ENCODE assay signal across 21 cellular contexts in genomic region chr5:38207343-38207742, GRCh38. TPM values are rescaled to one million over a fixed set of nuclear protein-coding genes. Genes with fewer than 3 reads are reported as not detected.
DNase-seq lines count a peak whose midpoint lies in the region; ATAC-seq, FAIRE-seq and TF ChIP-seq lines count a peak whose summit lies in the region.
"Had no signal": no experiment of that assay in that cellular context is flagged by ENCODE, and none has a peak within 500 bp of the region (broad histone marks: within the 10 kb centered on the region; RNA-seq: fewer than 3 reads in every experiment).

No MANE protein-coding gene starts in this region.

- no peak overlapping the region for H3K4me3 Mint-ChIP-seq in stimulated activated naive CD8-positive, alpha-beta T cell treated with anti-CD3 and anti-CD28 coated beads, Interleukin-15, amount 100 ng/mL, for 72 hours
- H3K4me3 Mint-ChIP-seq: activated B cell treated with CpG ODN at 0.5 μM for 24 hours; activated T-helper 17 cell treated with anti-CD3 and anti-CD28 coated beads, Interleukin-2, amount 50 U/mL, for 72 hours; central memory CD8-positive, alpha-beta T cell had no signal

- DNase-seq in ELR (ENCODE audit: low read depth) (peak; percentile 11), LHCN-M2 (ENCODE audit: low read depth) (peak; percentile 2), bronchial epithelial cell (ENCODE audit: low read depth) (peak; percentile 12), BE2C (no peak), RPMI8226 (no peak), GF-D8 (lab: John Stamatoyannopoulos, UW) (no peak)
- DNase-seq in stimulated activated naive CD8-positive, alpha-beta T cell treated with anti-CD3 and anti-CD28 coated beads, Interleukin-15, amount 100 ng/mL, for 72 hours: no peak
- DNase-seq: activated B cell treated with CpG ODN at 0.5 μM for 24 hours; AML-193; effector memory CD4-positive, alpha-beta T cell; GDM1; NCI-H2227 treated with DMSO at 0.1 percent for 48 hours; pancreas; stimulated activated CD4-positive, alpha-beta T cell treated with anti-CD3 and anti-CD28 coated beads, Interleukin-1b, Interleukin-23, amount 100 ng/mL, for 48 hours; T-helper 1 cell had no signal

- H3K36me3 ChIP-seq in bronchial epithelial cell (ENCODE audit: control insufficient read depth, insufficient read depth, low read length): no peaks in the 10 kb centered on the region
- H3K36me3 ChIP-seq in liver (ENCODE audit: control insufficient read depth in 4 of 4, insufficient read depth in 3 of 4, low read depth in 1 of 4, low read length in 3 of 4): no peaks in the 10 kb centered on the region
- no peaks in the 10 kb centered on the region for H3K36me3 ChIP-seq in BE2C
- H3K36me3 ChIP-seq: HAP-1, pancreas had no signal

- H3K9ac ChIP-seq in liver (ENCODE audit: low read depth in 1 of 2, low read length in 2 of 2): no peak overlapping the region

- no peaks in the 10 kb centered on the region for H3K4me1 Mint-ChIP-seq in stimulated activated naive CD8-positive, alpha-beta T cell treated with anti-CD3 and anti-CD28 coated beads, Interleukin-15, amount 100 ng/mL, for 72 hours
- H3K4me1 Mint-ChIP-seq: activated B cell treated with CpG ODN at 0.5 μM for 24 hours; activated T-helper 17 cell treated with anti-CD3 and anti-CD28 coated beads, Interleukin-2, amount 50 U/mL, for 72 hours; central memory CD8-positive, alpha-beta T cell had no signal

- H3K9me3 ChIP-seq in liver (ENCODE audit: control insufficient read depth in 4 of 4, low read length in 3 of 4) (no peaks in the 10 kb centered on the region), BE2C (no peaks in the 10 kb centered on the region)
- H3K9me3 ChIP-seq: Caco-2, HAP-1, pancreas had no signal

- H3K27me3 ChIP-seq in bronchial epithelial cell (ENCODE audit: control insufficient read depth, insufficient read depth, low read length): no peaks in the 10 kb centered on the region
- H3K27me3 ChIP-seq in liver (ENCODE audit: control insufficient read depth in 4 of 4, insufficient read depth in 4 of 4, low read length in 3 of 4): peaks cover 0 to under 1% (median 0%) of the 10 kb centered on the region in 4 donors
- no peaks in the 10 kb centered on the region for H3K27me3 ChIP-seq in BE2C
- H3K27me3 ChIP-seq: pancreas had no signal

- TF ChIP-seq CTCF in bronchial epithelial cell (IDR thresholded peaks at IDR 0.05; ENCODE audit: insufficient read depth, low read length, severe bottlenecking) (no peak), liver (IDR thresholded peaks at IDR 0.05; ENCODE audit: low read depth, low read length, missing input control) (peak; percentile 7), BE2C (IDR thresholded peaks at IDR 0.05; ENCODE audit: low read depth, low read length) (no peak; the same call in 1 of the 2 replicates)

- H3K27me3 Mint-ChIP-seq in stimulated activated naive CD8-positive, alpha-beta T cell treated with anti-CD3 and anti-CD28 coated beads, Interleukin-15, amount 100 ng/mL, for 72 hours: peaks cover 14% of the 10 kb centered on the region

- FAIRE-seq in bronchial epithelial cell (lab: Jason Lieb, UNC): no peak
- FAIRE-seq: pancreas had no signal

- TF ChIP-seq RAD21 in liver (IDR thresholded peaks at IDR 0.05): no peak

- ATAC-seq in stimulated activated naive CD8-positive, alpha-beta T cell treated with anti-CD3 and anti-CD28 coated beads, Interleukin-15, amount 100 ng/mL, for 72 hours: no peak
- ATAC-seq: activated T-helper 17 cell treated with anti-CD3 and anti-CD28 coated beads, Interleukin-2, amount 50 U/mL, for 72 hours; pancreas; Right ventricle myocardium inferior had no signal

- H3K27ac ChIP-seq in liver (ENCODE audit: low read depth in 1 of 2, low read length in 2 of 2): no peak overlapping the region
- H3K27ac ChIP-seq: pancreas had no signal

- H3K4me1 ChIP-seq in liver (ENCODE audit: control insufficient read depth in 4 of 4, insufficient read depth in 4 of 4, low read length in 3 of 4) (no peaks in the 10 kb centered on the region), BE2C (peaks cover 12% of the 10 kb centered on the region)
- H3K4me1 ChIP-seq: Caco-2, HAP-1, pancreas had no signal

- no peak overlapping the region for H3K4me3 ChIP-seq in bronchial epithelial cell (ENCODE audit: low read depth, low read length)
- no peak overlapping the region for H3K4me3 ChIP-seq in liver (ENCODE audit: low read depth in 1 of 3, low read length in 3 of 3)
- H3K4me3 ChIP-seq in BE2C (ENCODE audit: low read depth, low read length): no peak overlapping the region
- H3K4me3 ChIP-seq: HAP-1, pancreas had no signal

- H3K9me3 Mint-ChIP-seq in stimulated activated naive CD8-positive, alpha-beta T cell treated with anti-CD3 and anti-CD28 coated beads, Interleukin-15, amount 100 ng/mL, for 72 hours: peaks cover 0 to under 1% of the 10 kb centered on the region in 2 donors
- H3K9me3 Mint-ChIP-seq: activated T-helper 17 cell treated with anti-CD3 and anti-CD28 coated beads, Interleukin-2, amount 50 U/mL, for 72 hours; central memory CD8-positive, alpha-beta T cell had no signal

- H3K27ac Mint-ChIP-seq in stimulated activated naive CD8-positive, alpha-beta T cell treated with anti-CD3 and anti-CD28 coated beads, Interleukin-15, amount 100 ng/mL, for 72 hours: no peak overlapping the region
- H3K27ac Mint-ChIP-seq: activated B cell treated with CpG ODN at 0.5 μM for 24 hours; activated T-helper 17 cell treated with anti-CD3 and anti-CD28 coated beads, Interleukin-2, amount 50 U/mL, for 72 hours had no signal

TF ChIP-seq in liver, 16 proteins besides CTCF, POLR2A, EP300 and RAD21:
- TF ChIP-seq SP1 (IDR thresholded peaks at IDR 0.05): no peak

RNA-seq across cellular contexts. Expression of gene EGFLAM, which starts 51.0 kb away (rescaled TPM):
- 22.4 and 27.1 TPM in 2 replicates for total RNA-seq in LHCN-M2 (2014; rRNA removed)
- polyA plus RNA-seq in LHCN-M2 (2012): 35.3 TPM
- total RNA-seq in bronchial epithelial cell: 0.13 and 0.53 TPM in 2 replicates
- 1 to 10 TPM; 1.8 to 4.9 TPM for total RNA-seq in liver
- polyA plus RNA-seq in liver: 1 to 10 TPM; 1.1 to 2.0 TPM
- 2.7 TPM for polyA plus RNA-seq in BE2C (2012; ENCODE audit: insufficient read depth, insufficient read length, low read depth)
- total RNA-seq: activated B cell treated with CpG ODN at 0.5 μM for 24 hours; activated T-helper 17 cell treated with anti-CD3 and anti-CD28 coated beads, Interleukin-2, amount 50 U/mL, for 72 hours; Caco-2 had no signal

Comparison
In these comparisons a context has a peak if more than half of its experiments do, and no peak if none do; other contexts are left out.
1. DNase-seq: peak in ELR (single experiment), LHCN-M2 (single experiment) and bronchial epithelial cell (single experiment); none in BE2C (single experiment), RPMI8226 (single experiment), stimulated activated naive CD8-positive, alpha-beta T cell treated with anti-CD3 and anti-CD28 coated beads, Interleukin-15, amount 100 ng/mL, for 72 hours (0 of 2) and GF-D8 (single experiment).